32 cellular contexts compared by ENCODE assay signal in the genomic region with DNA sequence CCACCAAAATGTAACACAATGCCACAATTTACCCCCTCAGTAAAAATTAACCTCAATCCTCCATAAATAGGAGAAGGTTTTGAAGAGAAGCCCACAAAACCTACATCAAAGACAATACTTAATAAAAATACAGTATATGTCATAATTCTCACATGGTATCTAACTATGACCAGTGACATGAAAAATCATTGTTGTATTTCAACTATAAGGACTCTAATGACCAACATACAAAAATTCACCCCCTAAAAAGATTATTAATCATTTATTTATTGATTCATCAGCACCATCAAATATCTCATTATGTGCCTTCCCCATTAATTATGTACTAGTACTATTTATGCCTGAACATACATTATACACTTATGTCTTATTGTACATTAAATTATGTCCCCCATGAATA.
A peak's percentile ranks its signal among the peaks of the same experiment; 100 is the strongest.
DNase-seq lines count a peak whose midpoint lies in the region; ATAC-seq, FAIRE-seq and TF ChIP-seq lines count a peak whose summit lies in the region.
"Had no signal": no experiment of that assay in that cellular context is flagged by ENCODE, and none has a peak within 500 bp of the region (broad histone marks: within the 10 kb centered on the region; RNA-seq: fewer than 3 reads in every experiment).

No MANE protein-coding gene starts in this region.

- ATAC-seq in pancreas, result no peak
- ATAC-seq in activated T-cell treated with anti-CD3 and anti-CD28 coated beads, Interleukin-2, amount 50 U/mL, for 4 hours, result no peak
- ATAC-seq: A549; CD8-positive, alpha-beta T cell had no signal

- intact Hi-C loops in kidney (cut with DNase I), result no loop called here
- intact Hi-C loops in pancreas (cut with DNase I), result no loop called here

- no peaks in the 10 kb centered on the region for H3K4me1 Mint-ChIP-seq in activated T-cell treated with anti-CD3 and anti-CD28 coated beads, Interleukin-2, amount 50 U/mL, for 4 hours (ENCODE audit: low read depth)
- H3K4me1 Mint-ChIP-seq: B cell; CD14-positive monocyte; CD4-positive, alpha-beta memory T cell; CD4-positive, CD25-positive, alpha-beta regulatory T cell; CD8-positive, alpha-beta memory T cell had no signal

- in situ Hi-C loops in ACHN (cut with HindIII; ENCODE audit: low pct_ligation_motif_present, low pct_unique_long_range_greater_than_20kb, low sequenced_read_pairs), result no loop called here

- H3K4me3 Mint-ChIP-seq in activated T-cell treated with anti-CD3 and anti-CD28 coated beads, Interleukin-2, amount 50 U/mL, for 4 hours, result no peak overlapping the region
- H3K4me3 Mint-ChIP-seq: B cell; CD14-positive monocyte; CD4-positive, alpha-beta memory T cell; CD4-positive, alpha-beta T cell; CD4-positive, CD25-positive, alpha-beta regulatory T cell; CD8-positive, alpha-beta memory T cell; CD8-positive, alpha-beta T cell had no signal

- peak; percentile 70 for FAIRE-seq in kidney (lab: Jason Lieb, UNC)
- FAIRE-seq in pancreas (lab: Jason Lieb, UNC), result peak; percentile 13
- FAIRE-seq: A204.1, A549, D721Med had no signal

- H3K27me3 ChIP-seq in pancreas, result peaks cover 0 to 10% (median 0%) of the 10 kb centered on the region in 4 donors
- H3K27me3 ChIP-seq: BE2C; BLaER1; BLaER1 treated with 17β-estradiol and CSF1 and Interleukin-3, amounts not matched to agents 10 nM and 100 nM had no signal

- no peak overlapping the region for H3K9ac ChIP-seq in kidney (ENCODE audit: low read length in 2 of 2)
- H3K9ac ChIP-seq: BLaER1; BLaER1 treated with 17β-estradiol and CSF1 and Interleukin-3, amounts not matched to agents 10 nM and 100 nM had no signal

- H3K27ac ChIP-seq in kidney (ENCODE audit: low read depth in 2 of 2, low read length in 2 of 2) (no peak overlapping the region), pancreas (no peak overlapping the region)
- H3K27ac ChIP-seq: 22Rv1; A549; BLaER1; BLaER1 treated with 17β-estradiol and CSF1 and Interleukin-3, amounts not matched to agents 10 nM and 100 nM; C4-2B had no signal

- TF ChIP-seq CTCF in kidney (IDR thresholded peaks at IDR 0.05; ENCODE audit: borderline replicate concordance, extremely low read depth, insufficient read depth) (no peak), pancreas (IDR thresholded peaks at IDR 0.05) (no peak)

- no peaks in the 10 kb centered on the region for H3K36me3 Mint-ChIP-seq in activated T-cell treated with anti-CD3 and anti-CD28 coated beads, Interleukin-2, amount 50 U/mL, for 4 hours (ENCODE audit: insufficient read depth)
- H3K36me3 Mint-ChIP-seq: CD14-positive monocyte; CD4-positive, alpha-beta memory T cell; CD4-positive, CD25-positive, alpha-beta regulatory T cell; CD8-positive, alpha-beta memory T cell; CD8-positive, alpha-beta T cell had no signal

- H3K4me3 ChIP-seq in kidney (ENCODE audit: low read length in 2 of 2), result no peak overlapping the region
- H3K4me3 ChIP-seq in pancreas, result no peak overlapping the region
- H3K4me3 ChIP-seq: A549; BLaER1; BLaER1 treated with 17β-estradiol and CSF1 and Interleukin-3, amounts not matched to agents 10 nM and 100 nM had no signal

- DNase-seq in kidney, result no peak
- no peak for DNase-seq in pancreas
- DNase-seq in ACHN, result no peak
- DNase-seq in activated T-cell treated with anti-CD3 and anti-CD28 coated beads, Interleukin-2, amount 50 U/mL, for 4 hours, result no peak
- DNase-seq: 8988T; AML-193; BE2C; C1 segment of cervical spinal cord; Caco-2; Calu3; CD4-positive, alpha-beta memory T cell; CD4-positive, alpha-beta T cell; CD4-positive, CD25-positive, alpha-beta regulatory T cell; CD8-positive, alpha-beta memory T cell; CD8-positive, alpha-beta T cell; COR-L47; DMS 273 treated with DMSO at 0.1 percent for 48 hours; DMS153; DMS53; DMS79; DMS79 treated with DMSO at 0.1 percent for 48 hours; DND-41; EL had no signal

- no peaks in the 10 kb centered on the region for H3K9me3 Mint-ChIP-seq in activated T-cell treated with anti-CD3 and anti-CD28 coated beads, Interleukin-2, amount 50 U/mL, for 4 hours
- H3K9me3 Mint-ChIP-seq: CD4-positive, alpha-beta T cell had no signal

- H3K4me1 ChIP-seq in kidney (ENCODE audit: control insufficient read depth in 1 of 2, insufficient read depth in 1 of 2, low read depth in 1 of 2, low read length in 2 of 2) (no peaks in the 10 kb centered on the region), pancreas (no peaks in the 10 kb centered on the region)
- H3K4me1 ChIP-seq: A549; BE2C; BLaER1; BLaER1 treated with 17β-estradiol and CSF1 and Interleukin-3, amounts not matched to agents 10 nM and 100 nM; Caco-2 had no signal

- no peaks in the 10 kb centered on the region for H3K9me3 ChIP-seq in kidney (ENCODE audit: control insufficient read depth in 1 of 2, low read length in 2 of 2)
- no peaks in the 10 kb centered on the region for H3K9me3 ChIP-seq in pancreas
- H3K9me3 ChIP-seq: A549, BE2C, BLaER1, Caco-2 had no signal

- H3K36me3 ChIP-seq in kidney (ENCODE audit: control insufficient read depth in 1 of 2, insufficient read depth in 2 of 2, low read length in 2 of 2) (no peaks in the 10 kb centered on the region), pancreas (no peaks in the 10 kb centered on the region)
- H3K36me3 ChIP-seq: BE2C; BLaER1; BLaER1 treated with 17β-estradiol and CSF1 and Interleukin-3, amounts not matched to agents 10 nM and 100 nM had no signal

- no peaks in the 10 kb centered on the region for H3K27me3 Mint-ChIP-seq in activated T-cell treated with anti-CD3 and anti-CD28 coated beads, Interleukin-2, amount 50 U/mL, for 4 hours (ENCODE audit: low read depth)
- H3K27me3 Mint-ChIP-seq: B cell; CD4-positive, alpha-beta memory T cell; CD4-positive, alpha-beta T cell; CD4-positive, CD25-positive, alpha-beta regulatory T cell had no signal
